ENCODE assay signal across 28 cellular contexts in the genomic region with DNA sequence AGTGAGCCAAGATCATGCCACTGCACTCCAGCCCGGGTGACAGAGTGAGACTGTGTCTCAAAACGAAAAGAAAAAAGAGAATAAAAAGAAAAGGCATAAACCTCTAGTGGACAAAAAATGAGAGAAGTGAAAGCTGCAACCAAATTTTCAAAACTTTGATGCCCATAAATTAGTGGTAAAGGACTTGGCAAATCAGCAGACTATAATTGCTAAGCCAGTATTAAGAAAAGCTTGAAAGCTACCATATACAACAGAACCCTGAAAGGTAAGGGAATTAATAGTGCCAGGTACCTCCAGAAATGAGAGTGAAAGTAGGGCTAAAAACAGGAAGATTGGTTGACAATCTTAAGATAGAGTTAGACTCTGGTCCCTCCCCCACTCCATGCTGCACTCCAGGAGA. TPM values are rescaled to one million over a fixed set of nuclear protein-coding genes. Genes with fewer than 3 reads are reported as not detected.
"Had no signal": no experiment of that assay in that cellular context is flagged by ENCODE, and none has a peak within 500 bp of the region (broad histone marks: within the 10 kb centered on the region; RNA-seq: fewer than 3 reads in every experiment).

No MANE protein-coding gene starts in this region.

- ATAC-seq: activated T-cell treated with anti-CD3 and anti-CD28 coated beads, Interleukin-2, amount 50 U/mL, for 72 hours; body of pancreas; left colon; pancreas; psoas muscle; upper lobe of right lung had no signal

- H3K4me3 ChIP-seq: body of pancreas, cardiac muscle cell, pancreas, psoas muscle, right atrium auricular region, thyroid gland, upper lobe of right lung had no signal

- H3K4me1 ChIP-seq: body of pancreas, pancreas, psoas muscle, right atrium auricular region, thyroid gland, upper lobe of right lung had no signal

- H3K9me3 ChIP-seq: body of pancreas, neutrophil, pancreas, thyroid gland, upper lobe of right lung had no signal

- H3K27ac ChIP-seq: body of pancreas, cardiac muscle cell, neutrophil, pancreas, psoas muscle, right atrium auricular region, thyroid gland, upper lobe of right lung had no signal

- H3K27me3 Mint-ChIP-seq: stimulated activated naive CD8-positive, alpha-beta T cell treated with anti-CD3 and anti-CD28 coated beads, Interleukin-15, Interleukin-2, amounts not matched to agents 100 ng/mL and 50 ng/mL, for 24 hours had no signal

- H3K27me3 ChIP-seq: body of pancreas, cardiac muscle cell, neutrophil, pancreas, right atrium auricular region, thyroid gland, upper lobe of right lung had no signal

- H3K27ac Mint-ChIP-seq: activated naive CD4-positive, alpha-beta T cell treated with anti-CD3 and anti-CD28 coated beads for 36 hours; nephron; stimulated activated naive CD8-positive, alpha-beta T cell treated with anti-CD3 and anti-CD28 coated beads, Interleukin-15, Interleukin-2, amounts not matched to agents 100 ng/mL and 50 ng/mL, for 24 hours; T-helper 2 cell treated with Interferon-gamma antibody and Interleukin-4, amounts not matched to agents 5 μg/mL and 100 μg/mL, for 36 hours had no signal

- H3K4me1 Mint-ChIP-seq: nephron had no signal

- DNase-seq: activated CD4-positive, alpha-beta T cell treated with anti-CD3 and anti-CD28 coated beads for 1 hour; activated CD4-positive, alpha-beta T cell treated with anti-CD3 and anti-CD28 coated beads, Interleukin-2, amount 50 U/mL, for 4 hours; activated CD8-positive, alpha-beta memory T cell treated with anti-CD3 and anti-CD28 coated beads, Interleukin-2, amount 50 U/mL, for 48 hours; activated effector memory CD4-positive, alpha-beta T cell treated with Interleukin-2 at 50 U/mL for 16 hours; activated naive CD4-positive, alpha-beta T cell treated with anti-CD3 and anti-CD28 coated beads for 36 hours; activated T-cell treated with anti-CD3 and anti-CD28 coated beads, Interleukin-2, amount 50 U/mL, for 72 hours; anterior cingulate cortex; body of pancreas; effector CD8-positive, alpha-beta T cell; erythroblast; foreskin fibroblast; left colon; mesenchymal stem cell; pancreas; psoas muscle; stimulated activated CD4-positive, alpha-beta T cell treated with anti-CD3 and anti-CD28 coated beads, Interleukin-4, amount 100 ng/mL, for 24 hours; substantia nigra; thyroid gland; upper lobe of right lung had no signal

- H3K4me3 Mint-ChIP-seq: activated naive CD4-positive, alpha-beta T cell treated with anti-CD3 and anti-CD28 coated beads for 36 hours; activated T-cell treated with anti-CD3 and anti-CD28 coated beads, Interleukin-2, amount 50 U/mL, for 72 hours; nephron; stimulated activated naive CD8-positive, alpha-beta T cell treated with anti-CD3 and anti-CD28 coated beads, Interleukin-15, Interleukin-2, amounts not matched to agents 100 ng/mL and 50 ng/mL, for 24 hours; T-helper 2 cell treated with Interferon-gamma antibody and Interleukin-4, amounts not matched to agents 5 μg/mL and 100 μg/mL, for 36 hours had no signal

RNA-seq across cellular contexts. Expression of a gene that starts 32.9 kb away (rescaled TPM):
- total RNA-seq: activated naive CD4-positive, alpha-beta T cell treated with anti-CD3 and anti-CD28 coated beads for 36 hours; glomerular endothelial cell; mononuclear cell; right atrium auricular region had no signal

RNA-seq across cellular contexts. Expression of a gene that starts 49.4 kb away (rescaled TPM):
- total RNA-seq: activated naive CD4-positive, alpha-beta T cell treated with anti-CD3 and anti-CD28 coated beads for 36 hours; body of pancreas; left colon; right atrium auricular region; thyroid gland had no signal
- polyA plus RNA-seq: fibroblast of lung had no signal
